In the genomic region with DNA sequence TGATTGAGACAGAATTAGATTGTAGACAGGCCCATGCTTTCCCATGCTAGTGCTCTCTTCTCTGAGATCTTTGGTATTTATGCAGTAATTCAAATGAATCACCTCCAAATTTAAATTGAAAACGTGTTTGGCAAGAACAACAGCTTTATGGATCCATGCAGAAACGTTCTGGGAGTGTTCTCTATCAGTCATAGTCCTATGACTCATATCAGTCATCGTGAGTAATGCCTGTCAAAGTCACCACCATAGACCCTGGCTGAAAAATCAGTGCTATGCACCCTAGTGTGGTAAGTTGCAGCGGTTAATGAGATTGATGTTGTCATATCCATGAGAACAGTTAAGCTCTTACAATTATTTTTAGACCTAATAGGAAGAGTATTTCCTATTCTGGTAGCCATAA, we compare ENCODE assay signal across 13 cellular contexts.
DNase-seq lines count a peak whose midpoint lies in the region; ATAC-seq lines count a peak whose summit lies in the region.
"Had no signal": no experiment of that assay in that cellular context is flagged by ENCODE, and none has a peak within 500 bp of the region (broad histone marks: within the 10 kb centered on the region; RNA-seq: fewer than 3 reads in every experiment).

No MANE protein-coding gene starts in this region.

- no peaks in the 10 kb centered on the region for H3K4me1 Mint-ChIP-seq in activated T-helper 17 cell treated with anti-CD3 and anti-CD28 coated beads, Interleukin-2, amount 50 U/mL, for 72 hours

- DNase-seq in A172 (ENCODE audit: low spot score): peak; percentile 24
- DNase-seq in glomerular visceral epithelial cell (ENCODE audit: extremely low spot score): peak; percentile 64
- DNase-seq in hypothalamus (lab: John Stamatoyannopoulos, UW): no peak
- no peak for DNase-seq in activated naive CD4-positive, alpha-beta T cell treated with anti-CD3 and anti-CD28 coated beads, Interleukin-2, amount 50 U/mL, for 16 hours
- no peak for DNase-seq in mucosa of gallbladder (ENCODE audit: low spot score)
- DNase-seq: activated CD8-positive, alpha-beta T cell treated with anti-CD3 and anti-CD28 coated beads for 36 hours; activated naive CD4-positive, alpha-beta T cell treated with Interleukin-2 at 50 U/mL for 16 hours; KG1; left lung had no signal

- no peaks in the 10 kb centered on the region for H3K36me3 Mint-ChIP-seq in activated T-helper 17 cell treated with anti-CD3 and anti-CD28 coated beads, Interleukin-2, amount 50 U/mL, for 72 hours (ENCODE audit: low read depth)

- peak; percentile 76 for ATAC-seq in HG03442 (IDR thresholded peaks at IDR 0.05; ENCODE audit: unreplicated experiment)
- ATAC-seq in activated T-helper 17 cell treated with anti-CD3 and anti-CD28 coated beads, Interleukin-2, amount 50 U/mL, for 72 hours (replicated peaks): peak; percentile 40
- no peak for ATAC-seq in HG03439 (IDR thresholded peaks at IDR 0.05; ENCODE audit: unreplicated experiment)
- ATAC-seq: activated CD8-positive, alpha-beta T cell treated with anti-CD3 and anti-CD28 coated beads for 36 hours; left lung had no signal

- no peak overlapping the region for H3K27ac Mint-ChIP-seq in activated T-helper 17 cell treated with anti-CD3 and anti-CD28 coated beads, Interleukin-2, amount 50 U/mL, for 72 hours
- H3K27ac Mint-ChIP-seq: activated CD8-positive, alpha-beta T cell treated with anti-CD3 and anti-CD28 coated beads for 36 hours; T-helper 2 cell treated with Interferon-gamma antibody and Interleukin-4, amounts not matched to agents 5 μg/mL and 100 μg/mL, for 36 hours had no signal

- peaks cover 26% of the 10 kb centered on the region for H3K9me3 Mint-ChIP-seq in activated T-helper 17 cell treated with anti-CD3 and anti-CD28 coated beads, Interleukin-2, amount 50 U/mL, for 72 hours

- H3K4me3 Mint-ChIP-seq in activated T-helper 17 cell treated with anti-CD3 and anti-CD28 coated beads, Interleukin-2, amount 50 U/mL, for 72 hours: no peak overlapping the region
- H3K4me3 Mint-ChIP-seq: activated CD8-positive, alpha-beta T cell treated with anti-CD3 and anti-CD28 coated beads for 36 hours; T-helper 2 cell treated with Interferon-gamma antibody and Interleukin-4, amounts not matched to agents 5 μg/mL and 100 μg/mL, for 36 hours had no signal

- no peaks in the 10 kb centered on the region for H3K27me3 Mint-ChIP-seq in activated T-helper 17 cell treated with anti-CD3 and anti-CD28 coated beads, Interleukin-2, amount 50 U/mL, for 72 hours
- H3K27me3 Mint-ChIP-seq: activated CD8-positive, alpha-beta T cell treated with anti-CD3 and anti-CD28 coated beads for 36 hours had no signal

Comparison
In these comparisons a context has a peak if more than half of its experiments do, and no peak if none do; other contexts are left out.
1. DNase-seq: peak in A172 (single experiment) and glomerular visceral epithelial cell (single experiment); none in hypothalamus (0 of 51), activated naive CD4-positive, alpha-beta T cell treated with anti-CD3 and anti-CD28 coated beads, Interleukin-2, amount 50 U/mL, for 16 hours (single experiment) and mucosa of gallbladder (single experiment).